ENCODE assay signal across 29 cellular contexts in the genomic region with DNA sequence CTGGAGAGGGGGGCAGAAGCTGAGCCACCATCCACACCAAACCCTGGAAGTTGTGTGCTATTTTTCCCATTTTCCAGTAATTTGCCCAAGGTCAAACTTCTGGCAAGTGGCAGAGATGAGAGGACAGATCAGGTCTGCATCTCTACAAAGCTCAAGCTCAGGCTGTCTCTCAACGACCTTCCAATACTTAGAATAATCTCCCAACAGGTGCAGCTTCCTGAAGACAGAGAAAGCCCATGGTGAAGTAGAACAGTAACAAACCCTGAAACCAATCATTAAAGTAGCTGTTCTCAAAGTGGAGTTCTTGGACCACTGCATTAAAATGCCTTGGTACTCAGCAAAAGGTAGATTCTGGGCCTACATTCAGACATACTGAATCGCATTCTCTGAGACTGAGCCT. TPM values are rescaled to one million over a fixed set of nuclear protein-coding genes. Genes with fewer than 3 reads are reported as not detected.
DNase-seq lines count a peak whose midpoint lies in the region; ATAC-seq and TF ChIP-seq lines count a peak whose summit lies in the region.
"Had no signal": no experiment of that assay in that cellular context is flagged by ENCODE, and none has a peak within 500 bp of the region (broad histone marks: within the 10 kb centered on the region; RNA-seq: fewer than 3 reads in every experiment).

No MANE protein-coding gene starts in this region.

- CTCF ChIA-PET in CD8-positive, alpha-beta T cell (lab: Charles Lee), result no interaction called here
- CTCF ChIA-PET in WTC11 (lab: Charles Lee), result interaction anchor here (1.1 kb wide), 1 partner anchor 23 kb away, joined by 3 read pairs; no protein-coding TSS in a partner anchor

- no peak overlapping the region for H3K4me3 Mint-ChIP-seq in CD8-positive, alpha-beta T cell
- H3K4me3 Mint-ChIP-seq in WTC11 (no peak overlapping the region), endothelial cell (ENCODE audit: unreplicated experiment) (no peak overlapping the region)
- H3K4me3 Mint-ChIP-seq: activated CD8-positive, alpha-beta memory T cell treated with anti-CD3 and anti-CD28 coated beads, Interleukin-2, amount 10 ng/mL, durations not matched to agents 7 days and 5 days; central memory CD8-positive, alpha-beta T cell; GM23338; stimulated activated effector memory CD8-positive, alpha-beta T cell treated with anti-CD3 and anti-CD28 coated beads, Interleukin-12 subunit alpha, Interleukin-12 subunit beta, amount 100 ng/mL, for 72 hours; type B pancreatic cell had no signal

- intact Hi-C loops in CD8-positive, alpha-beta T cell (cut with DNase I, micrococcal nuclease), result no loop called here

- no peaks in the 10 kb centered on the region for H3K36me3 Mint-ChIP-seq in CD8-positive, alpha-beta T cell
- no peaks in the 10 kb centered on the region for H3K36me3 Mint-ChIP-seq in WTC11
- no peaks in the 10 kb centered on the region for H3K36me3 Mint-ChIP-seq in endothelial cell (ENCODE audit: low read depth, unreplicated experiment)
- H3K36me3 Mint-ChIP-seq: stimulated activated effector memory CD8-positive, alpha-beta T cell treated with anti-CD3 and anti-CD28 coated beads, Interleukin-12 subunit alpha, Interleukin-12 subunit beta, amount 100 ng/mL, for 72 hours had no signal

- no peak for ATAC-seq in CD8-positive, alpha-beta T cell
- ATAC-seq in WTC11, result no peak
- ATAC-seq in HG03442 (IDR thresholded peaks at IDR 0.05; ENCODE audit: unreplicated experiment), result no peak
- no peak for ATAC-seq in GM19467 (IDR thresholded peaks at IDR 0.05; ENCODE audit: unreplicated experiment)
- ATAC-seq: activated CD4-positive, CD25-positive, alpha-beta regulatory T cell treated with anti-CD3 and anti-CD28 coated beads, Interleukin-2, amount 50 U/mL, for 24 hours; activated CD8-positive, alpha-beta memory T cell treated with anti-CD3 and anti-CD28 coated beads, Interleukin-2, amount 10 ng/mL, durations not matched to agents 7 days and 5 days; left ventricle myocardium superior; stimulated activated effector memory CD8-positive, alpha-beta T cell treated with anti-CD3 and anti-CD28 coated beads, Interleukin-12 subunit alpha, Interleukin-12 subunit beta, amount 100 ng/mL, for 72 hours had no signal

- no peak overlapping the region for H3K4me3 ChIP-seq in CD8-positive, alpha-beta T cell (ENCODE audit: low read depth, low read length)
- no peak overlapping the region for H3K4me3 ChIP-seq in Jurkat, Clone E6-1 (ENCODE audit: low read length)
- H3K4me3 ChIP-seq in neutrophil (ENCODE audit: low read depth in 1 of 2, low read length in 1 of 2), result no peak overlapping the region
- H3K4me3 ChIP-seq: adrenal gland, esophagus squamous epithelium, GM23338, heart right ventricle had no signal

- no peaks in the 10 kb centered on the region for H3K9me3 ChIP-seq in CD8-positive, alpha-beta T cell (ENCODE audit: low read length)
- no peaks in the 10 kb centered on the region for H3K9me3 ChIP-seq in neutrophil
- H3K9me3 ChIP-seq: adrenal gland, esophagus squamous epithelium, heart right ventricle had no signal

- H3K4me1 Mint-ChIP-seq in CD8-positive, alpha-beta T cell (ENCODE audit: low read depth), result peaks cover 82% of the 10 kb centered on the region
- peaks cover 25% of the 10 kb centered on the region for H3K4me1 Mint-ChIP-seq in WTC11
- H3K4me1 Mint-ChIP-seq in endothelial cell (ENCODE audit: unreplicated experiment), result no peaks in the 10 kb centered on the region

- TF ChIP-seq CTCF in CD8-positive, alpha-beta T cell (IDR thresholded peaks at IDR 0.05), result no peak
- TF ChIP-seq CTCF in WTC11 (IDR thresholded peaks at IDR 0.05), result no peak
- TF ChIP-seq CTCF in neutrophil (IDR thresholded peaks at IDR 0.05), result no peak
- no peak for TF ChIP-seq CTCF in endothelial cell (IDR thresholded peaks at IDR 0.05; ENCODE audit: unreplicated experiment)

- peak overlapping the region; percentile 56 for H3K27ac Mint-ChIP-seq in CD8-positive, alpha-beta T cell
- H3K27ac Mint-ChIP-seq in WTC11 (0 out of 2 replicates have a peak overlapping the region, but pooled peaks have one; percentile 64), endothelial cell (ENCODE audit: unreplicated experiment) (no peak overlapping the region)
- H3K27ac Mint-ChIP-seq: activated CD8-positive, alpha-beta memory T cell treated with anti-CD3 and anti-CD28 coated beads, Interleukin-2, amount 10 ng/mL, durations not matched to agents 7 days and 5 days; stimulated activated effector memory CD8-positive, alpha-beta T cell treated with anti-CD3 and anti-CD28 coated beads, Interleukin-12 subunit alpha, Interleukin-12 subunit beta, amount 100 ng/mL, for 72 hours; type B pancreatic cell had no signal

- H3K27ac ChIP-seq in CD8-positive, alpha-beta T cell (ENCODE audit: low read depth, low read length), result no peak overlapping the region
- peak overlapping the region; percentile 19 for H3K27ac ChIP-seq in neutrophil
- H3K27ac ChIP-seq: adrenal gland, esophagus squamous epithelium had no signal

- POLR2A ChIA-PET in CD8-positive, alpha-beta T cell (lab: Charles Lee), result no interaction called here
- POLR2A ChIA-PET in WTC11 (lab: Charles Lee), result interaction anchor here (1.1 kb wide), 1 partner anchor 36 kb away, joined by 3 read pairs; no protein-coding TSS in a partner anchor

- H3K4me1 ChIP-seq in CD8-positive, alpha-beta T cell (ENCODE audit: insufficient read depth, low read length), result peaks cover 29% of the 10 kb centered on the region
- H3K4me1 ChIP-seq in neutrophil (ENCODE audit: control insufficient read depth in 1 of 2, insufficient read depth in 1 of 2, low read depth in 1 of 2, low read length in 1 of 2), result no peaks in the 10 kb centered on the region

- H3K9me3 Mint-ChIP-seq in CD8-positive, alpha-beta T cell, result peaks cover 2% of the 10 kb centered on the region
- no peaks in the 10 kb centered on the region for H3K9me3 Mint-ChIP-seq in WTC11
- H3K9me3 Mint-ChIP-seq in endothelial cell (ENCODE audit: unreplicated experiment), result no peaks in the 10 kb centered on the region
- H3K9me3 Mint-ChIP-seq: central memory CD8-positive, alpha-beta T cell; GM23338; stimulated activated effector memory CD8-positive, alpha-beta T cell treated with anti-CD3 and anti-CD28 coated beads, Interleukin-12 subunit alpha, Interleukin-12 subunit beta, amount 100 ng/mL, for 72 hours had no signal

- H3K27me3 Mint-ChIP-seq in CD8-positive, alpha-beta T cell (ENCODE audit: low read depth), result no peaks in the 10 kb centered on the region
- H3K27me3 Mint-ChIP-seq in WTC11 (ENCODE audit: low read depth), result no peaks in the 10 kb centered on the region
- H3K27me3 Mint-ChIP-seq in endothelial cell (ENCODE audit: unreplicated experiment), result no peaks in the 10 kb centered on the region
- H3K27me3 Mint-ChIP-seq: activated CD8-positive, alpha-beta memory T cell treated with anti-CD3 and anti-CD28 coated beads, Interleukin-2, amount 10 ng/mL, durations not matched to agents 7 days and 5 days; central memory CD8-positive, alpha-beta T cell; type B pancreatic cell had no signal

- H3K36me3 ChIP-seq in CD8-positive, alpha-beta T cell (ENCODE audit: insufficient read depth, low read length), result no peaks in the 10 kb centered on the region
- H3K36me3 ChIP-seq in neutrophil, result no peaks in the 10 kb centered on the region
- H3K36me3 ChIP-seq: adrenal gland, esophagus squamous epithelium, heart right ventricle had no signal

- DNase-seq in CD8-positive, alpha-beta T cell, result no peak
- peak; percentile 9 for DNase-seq in Jurkat, Clone E6-1 (ENCODE audit: low read depth, low spot score)
- DNase-seq in WTC11 (ENCODE audit: low spot score), result no peak
- no peak for DNase-seq in SW 1271 (lab: John Stamatoyannopoulos, UW)
- DNase-seq in endothelial cell (ENCODE audit: low spot score), result no peak
- DNase-seq: ACHN; activated CD4-positive, alpha-beta T cell treated with anti-CD3 and anti-CD28 coated beads, Interleukin-2, amount 50 U/mL, for 4 hours; activated CD8-positive, alpha-beta memory T cell treated with anti-CD3 and anti-CD28 coated beads, Interleukin-2, amount 10 ng/mL, durations not matched to agents 7 days and 5 days; activated naive CD4-positive, alpha-beta T cell treated with Interleukin-2 at 50 U/mL for 16 hours; adrenal gland; esophagus squamous epithelium; GDM1; heart right ventricle; Kasumi-1; left ventricle myocardium superior; NCI-H146; NCI-H446 treated with DMSO at 0.1 percent for 48 hours; NCI-H82; occipital lobe; substantia nigra had no signal

- no peaks in the 10 kb centered on the region for H3K27me3 ChIP-seq in CD8-positive, alpha-beta T cell (ENCODE audit: insufficient read depth, low read length)
- H3K27me3 ChIP-seq in neutrophil, result no peaks in the 10 kb centered on the region
- H3K27me3 ChIP-seq: adrenal gland, esophagus squamous epithelium, foreskin keratinocyte, heart right ventricle had no signal

TF ChIP-seq in WTC11, 78 proteins besides CTCF, POLR2A, EP300 and RAD21 (continues in another document):
- TF ChIP-seq NFE2L1 (CRISPR knock-in tag; IDR thresholded peaks at IDR 0.05) (no peak), ZNF671 (CRISPR knock-in tag; IDR thresholded peaks at IDR 0.05) (no peak), CREM (CRISPR knock-in tag; IDR thresholded peaks at IDR 0.05) (no peak), CREB1 (CRISPR knock-in tag; IDR thresholded peaks at IDR 0.05) (no peak), NFYB (CRISPR knock-in tag; conservative IDR thresholded peaks at IDR 0.05; ENCODE audit: low read depth) (no peak)
- TF ChIP-seq, protein P1, sequence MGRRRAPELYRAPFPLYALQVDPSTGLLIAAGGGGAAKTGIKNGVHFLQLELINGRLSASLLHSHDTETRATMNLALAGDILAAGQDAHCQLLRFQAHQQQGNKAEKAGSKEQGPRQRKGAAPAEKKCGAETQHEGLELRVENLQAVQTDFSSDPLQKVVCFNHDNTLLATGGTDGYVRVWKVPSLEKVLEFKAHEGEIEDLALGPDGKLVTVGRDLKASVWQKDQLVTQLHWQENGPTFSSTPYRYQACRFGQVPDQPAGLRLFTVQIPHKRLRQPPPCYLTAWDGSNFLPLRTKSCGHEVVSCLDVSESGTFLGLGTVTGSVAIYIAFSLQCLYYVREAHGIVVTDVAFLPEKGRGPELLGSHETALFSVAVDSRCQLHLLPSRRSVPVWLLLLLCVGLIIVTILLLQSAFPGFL (CRISPR knock-in tag; IDR thresholded peaks at IDR 0.05; ENCODE audit: borderline replicate concordance), result no peak

RNA-seq across cellular contexts. Expression of gene TMEM131, which starts 37.6 kb away (rescaled TPM):
- total RNA-seq in CD8-positive, alpha-beta T cell, result 10 to 100 TPM; 26.8 to 31.5 TPM
- 22.6 TPM for polyA plus RNA-seq in Jurkat, Clone E6-1 (2012; ENCODE audit: insufficient read depth, insufficient read length)
- total RNA-seq in WTC11 (2021), result 18.6 to 21.9 TPM (median 19.4 TPM) in 3 replicates
- 31.7 TPM for total RNA-seq in endothelial cell (ENCODE audit: unreplicated experiment)
